In genomic region chr6:26285143-26286134, GRCh38 we compare ENCODE assay signal across 8 cellular contexts.
A peak's percentile ranks its signal among the peaks of the same experiment; 100 is the strongest.
DNase-seq lines count a peak whose midpoint lies in the region; ATAC-seq, FAIRE-seq and TF ChIP-seq lines count a peak whose summit lies in the region.

No MANE protein-coding gene starts in this region.

- no peak for FAIRE-seq in D721Med (lab: Jason Lieb, UNC)

- no peaks in the 10 kb centered on the region for H3K27me3 ChIP-seq in OCI-LY3 (ENCODE audit: low read depth, low read length)

- H3K9me3 ChIP-seq in OCI-LY3 (ENCODE audit: insufficient read depth, low read length): peaks cover 4% of the 10 kb centered on the region; the same call in 1 of the 2 replicates

- H4K20me1 ChIP-seq in OCI-LY3 (ENCODE audit: insufficient read depth, low read length): no peaks in the 10 kb centered on the region

- peaks cover 6% of the 10 kb centered on the region for H3K4me1 ChIP-seq in OCI-LY3 (ENCODE audit: low read length)

- peaks cover 2% of the 10 kb centered on the region for H3K36me3 ChIP-seq in OCI-LY3 (replicated peaks; ENCODE audit: low read depth, low read length)

- peak overlapping the region; percentile 91 for H3K9ac ChIP-seq in OCI-LY3 (ENCODE audit: low read length)

- H3K27ac ChIP-seq in OCI-LY3 (ENCODE audit: low read length): peak overlapping the region; percentile 97

- ATAC-seq in GM21526 (IDR thresholded peaks at IDR 0.05; ENCODE audit: low FRiP score, unreplicated experiment): peak; percentile 58

- peak; percentile 28 for DNase-seq in D721Med (ENCODE audit: insufficient read length, low spot score)
- peak; percentile 45 for DNase-seq in HuH-7 (ENCODE audit: low spot score)
- DNase-seq in activated T-cell treated with anti-CD3 and anti-CD28 coated beads for 24 hours (ENCODE audit: low read depth): peak; percentile 95
- peak; percentile 63 for DNase-seq in epidermal melanocyte (ENCODE audit: insufficient read length, low spot score)
- DNase-seq in middle frontal gyrus (ENCODE audit: extremely low spot score, low spot score): peak; percentile 92
- peak; percentile 81 to 89 for DNase-seq in stimulated activated CD8-positive, alpha-beta memory T cell treated with anti-CD3 and anti-CD28 coated beads, Interleukin-2, amount 100 ng/mL, for 1 hour (ENCODE audit: low read depth in 2 of 2)

- no peaks in the 10 kb centered on the region for H3K79me2 ChIP-seq in OCI-LY3 (ENCODE audit: low read length)

- H3K4me3 ChIP-seq in OCI-LY3 (ENCODE audit: low read length): peak overlapping the region; percentile 92

- TF ChIP-seq CTCF in D721Med (IDR thresholded peaks at IDR 0.05; ENCODE audit: insufficient read depth, missing control alignments) (no peak), OCI-LY3 (IDR thresholded peaks at IDR 0.05; ENCODE audit: low read depth, low read length) (no peak)

- 0 out of 2 replicates have a peak overlapping the region, but pooled peaks have one; percentile 3 for H2AFZ ChIP-seq in OCI-LY3 (ENCODE audit: low read depth, low read length)

- peak overlapping the region; percentile 96 for H3K4me2 ChIP-seq in OCI-LY3 (ENCODE audit: low read length)

Comparison
In these comparisons a context has a peak if more than half of its experiments do, and no peak if none do; other contexts are left out.
1. Peak in every context shown above with its lines: DNase-seq, ATAC-seq, H3K4me3 ChIP-seq and H3K27ac ChIP-seq.
2. DNase-seq: peak in every context shown above with its lines; median percentile 95 in activated T-cell treated with anti-CD3 and anti-CD28 coated beads for 24 hours; 92 in middle frontal gyrus; 85 in stimulated activated CD8-positive, alpha-beta memory T cell treated with anti-CD3 and anti-CD28 coated beads, Interleukin-2, amount 100 ng/mL, for 1 hour; 63 in epidermal melanocyte; 45 in HuH-7; 28 in D721Med.